In genomic region chr4:182246401-182247205, GRCh38 we compare ENCODE assay signal across 15 cellular contexts. TPM values are rescaled to one million over a fixed set of nuclear protein-coding genes. Genes with fewer than 3 reads are reported as not detected.
DNase-seq lines count a peak whose midpoint lies in the region; ATAC-seq, FAIRE-seq and TF ChIP-seq lines count a peak whose summit lies in the region.
"Had no signal": no experiment of that assay in that cellular context is flagged by ENCODE, and none has a peak within 500 bp of the region (broad histone marks: within the 10 kb centered on the region; RNA-seq: fewer than 3 reads in every experiment).

No MANE protein-coding gene starts in this region.

- no peak for TF ChIP-seq CTCF in mesothelial cell of epicardium (IDR thresholded peaks at IDR 0.05; ENCODE audit: unreplicated experiment)

- peak overlapping the region; percentile 90 for H3K27ac Mint-ChIP-seq in mesothelial cell of epicardium
- H3K27ac Mint-ChIP-seq: naive thymus-derived CD8-positive, alpha-beta T cell had no signal

- peaks cover 7% of the 10 kb centered on the region for H3K36me3 Mint-ChIP-seq in mesothelial cell of epicardium
- H3K36me3 Mint-ChIP-seq: naive thymus-derived CD8-positive, alpha-beta T cell had no signal

- FAIRE-seq in RCC 7860 (lab: Jason Lieb, UNC), result peak; percentile 44
- FAIRE-seq: A549, D721Med had no signal

- no peaks in the 10 kb centered on the region for H3K27me3 Mint-ChIP-seq in mesothelial cell of epicardium (ENCODE audit: low read depth)

- DNase-seq in A172 (ENCODE audit: low spot score) (peak; percentile 69), RCC 7860 (ENCODE audit: low spot score) (peak; percentile 56), mesothelial cell of epicardium (ENCODE audit: low spot score in 2 of 2, unreplicated experiment in 2 of 2) (peak in 1 of 2 experiments; percentile 50), DMS153 (lab: John Stamatoyannopoulos, UW) (no peak)
- no peak for DNase-seq in activated naive CD4-positive, alpha-beta T cell treated with Interleukin-2 at 50 U/mL for 16 hours
- DNase-seq: gastrocnemius medialis; naive thymus-derived CD8-positive, alpha-beta T cell; NCI-H2081; NK-92 treated with Interleukin-12 subunit alpha and Interleukin-12 subunit beta, amount 100 ng/mL, for 24 hours had no signal

- peaks cover 3% of the 10 kb centered on the region for H3K9me3 Mint-ChIP-seq in mesothelial cell of epicardium

- peaks cover 32% of the 10 kb centered on the region for H3K4me1 Mint-ChIP-seq in mesothelial cell of epicardium

- H3K4me3 Mint-ChIP-seq in mesothelial cell of epicardium, result peak overlapping the region; percentile 52
- H3K4me3 Mint-ChIP-seq: naive thymus-derived CD8-positive, alpha-beta T cell had no signal

- peak; percentile 92 for ATAC-seq in esophagus mucosa
- no peak for ATAC-seq in HG03457 (IDR thresholded peaks at IDR 0.05; ENCODE audit: unreplicated experiment)
- ATAC-seq in HG02642 (IDR thresholded peaks at IDR 0.05; ENCODE audit: poor library complexity, unreplicated experiment), result no peak
- ATAC-seq: A549; activated CD4-positive, CD25-positive, alpha-beta regulatory T cell treated with anti-CD3 and anti-CD28 coated beads, Interleukin-2, amount 50 U/mL, for 24 hours; gastrocnemius medialis; naive thymus-derived CD8-positive, alpha-beta T cell had no signal

RNA-seq across cellular contexts. Expression of gene TENM3, which starts 3.4 kb away (rescaled TPM):
- 87.7 and 92.1 TPM in 2 replicates for total RNA-seq in A172 (2014; rRNA removed; shearing (Covaris generic))
- total RNA-seq in esophagus mucosa (3.6 TPM), mesothelial cell of epicardium (104 to 107 TPM (median 106 TPM) in 3 replicates)
- total RNA-seq: naive thymus-derived CD8-positive, alpha-beta T cell had no signal

Comparison
In these comparisons a context has a peak if more than half of its experiments do, and no peak if none do; other contexts are left out.
1. DNase-seq: peak in A172 (single experiment) and RCC 7860 (single experiment); none in DMS153 (single experiment) and activated naive CD4-positive, alpha-beta T cell treated with Interleukin-2 at 50 U/mL for 16 hours (single experiment).
2. RNA of gene TENM3, which starts 3.4 kb away (total RNA-seq): 104 to 107 TPM in mesothelial cell of epicardium and 87.7 to 92.1 TPM in A172; 3.6 TPM in esophagus mucosa (single experiment); every median in the first group is over 10 times any median in the second.